ENCODE assay signal across 24 cellular contexts in the genomic region with DNA sequence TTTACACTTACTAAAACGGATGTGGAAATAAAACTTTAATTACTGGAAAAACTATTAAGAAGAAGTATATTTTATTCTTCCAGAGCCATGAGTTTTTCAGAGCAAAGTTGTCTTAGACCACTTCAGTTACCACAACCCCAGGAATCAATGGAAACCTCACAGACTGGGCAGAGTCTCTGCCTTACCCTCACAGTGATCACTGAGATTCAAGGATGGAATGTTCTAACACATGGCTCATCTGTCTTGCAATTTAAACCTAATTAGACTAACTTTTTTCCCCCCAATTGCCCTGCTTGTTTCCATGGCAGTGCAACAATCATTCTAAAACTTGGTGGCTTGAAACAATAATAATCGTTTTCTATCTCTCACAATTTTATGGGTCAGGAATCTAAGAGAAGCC.
DNase-seq lines count a peak whose midpoint lies in the region; FAIRE-seq and TF ChIP-seq lines count a peak whose summit lies in the region.
"Had no signal": no experiment of that assay in that cellular context is flagged by ENCODE, and none has a peak within 500 bp of the region (broad histone marks: within the 10 kb centered on the region; RNA-seq: fewer than 3 reads in every experiment).

No MANE protein-coding gene starts in this region.

- no peak overlapping the region for H3K4me3 ChIP-seq in astrocyte (ENCODE audit: insufficient read depth, low read depth, low read length)
- H3K4me3 ChIP-seq in suprapubic skin: no peak overlapping the region
- no peak overlapping the region for H3K4me3 ChIP-seq in dorsolateral prefrontal cortex
- H3K4me3 ChIP-seq: adrenal gland, heart right ventricle, left lung, psoas muscle had no signal

- intact Hi-C loops in dorsolateral prefrontal cortex (cut with DNase I): no loop called here

- H3K36me3 ChIP-seq in astrocyte (ENCODE audit: insufficient read depth, low read length) (no peaks in the 10 kb centered on the region), suprapubic skin (no peaks in the 10 kb centered on the region)
- H3K36me3 ChIP-seq: adrenal gland, heart right ventricle, left lung had no signal

- no peak overlapping the region for H3K9ac ChIP-seq in astrocyte (ENCODE audit: low read length)

- peak; percentile 61 for DNase-seq in GM04503 (ENCODE audit: low read depth)
- DNase-seq in astrocyte (ENCODE audit: low read depth): peak; percentile 57
- peak; percentile 41 for DNase-seq in iris pigment epithelial cell (ENCODE audit: low read depth)
- DNase-seq in suprapubic skin (ENCODE audit: low spot score in 2 of 2): no peak
- no peak for DNase-seq in HuH-7 (ENCODE audit: low spot score)
- DNase-seq in dorsolateral prefrontal cortex: no peak
- no peak for DNase-seq in putamen (ENCODE audit: low spot score)
- no peak for DNase-seq in D721Med (ENCODE audit: insufficient read length, low spot score)
- DNase-seq: activated CD4-positive, alpha-beta memory T cell treated with anti-CD3 and anti-CD28 coated beads for 36 hours; activated gamma-delta T cell treated with Interleukin-2 at 50 U/mL for 16 hours; adrenal gland; CD4-positive, CD25-positive, alpha-beta regulatory T cell; central memory CD4-positive, alpha-beta T cell; effector CD4-positive, alpha-beta T cell; heart right ventricle; KG1; left lung; MV-4-11; NCI-H187; NCI-H226; psoas muscle had no signal

- no peaks in the 10 kb centered on the region for H3K9me3 ChIP-seq in astrocyte (ENCODE audit: insufficient read depth, low read depth, low read length)
- no peaks in the 10 kb centered on the region for H3K9me3 ChIP-seq in suprapubic skin
- H3K9me3 ChIP-seq: adrenal gland, heart right ventricle, left lung, psoas muscle had no signal

- FAIRE-seq in astrocyte (lab: Jason Lieb, UNC): peak; percentile 37
- no peak for FAIRE-seq in D721Med (lab: Jason Lieb, UNC)
- FAIRE-seq: H54 had no signal

- no peak for TF ChIP-seq EP300 in suprapubic skin (IDR thresholded peaks at IDR 0.05)

- H3K36me3 Mint-ChIP-seq in astrocyte (ENCODE audit: low read depth, unreplicated experiment): no peaks in the 10 kb centered on the region
- H3K36me3 Mint-ChIP-seq: activated CD4-positive, alpha-beta memory T cell treated with anti-CD3 and anti-CD28 coated beads for 36 hours; CD4-positive, CD25-positive, alpha-beta regulatory T cell; WTC11 had no signal

- no peak overlapping the region for H3K27ac Mint-ChIP-seq in astrocyte (ENCODE audit: unreplicated experiment)
- H3K27ac Mint-ChIP-seq: activated CD4-positive, alpha-beta memory T cell treated with anti-CD3 and anti-CD28 coated beads for 36 hours; CD4-positive, CD25-positive, alpha-beta regulatory T cell; WTC11 had no signal

- H3K27me3 Mint-ChIP-seq in astrocyte (ENCODE audit: low read depth, unreplicated experiment): no peaks in the 10 kb centered on the region
- H3K27me3 Mint-ChIP-seq: activated CD4-positive, alpha-beta memory T cell treated with anti-CD3 and anti-CD28 coated beads for 36 hours; CD4-positive, CD25-positive, alpha-beta regulatory T cell had no signal

- 42% methylated on average over 2 of the region's 2 CpGs for WGBS in suprapubic skin

- no peak overlapping the region for H3K4me3 Mint-ChIP-seq in astrocyte (ENCODE audit: unreplicated experiment)
- H3K4me3 Mint-ChIP-seq: activated CD4-positive, alpha-beta memory T cell treated with anti-CD3 and anti-CD28 coated beads for 36 hours; CD4-positive, CD25-positive, alpha-beta regulatory T cell; neural crest cell; WTC11 had no signal

- no peak for TF ChIP-seq POLR2A in suprapubic skin (IDR thresholded peaks at IDR 0.05)

- peaks cover 12% of the 10 kb centered on the region for H3K4me1 Mint-ChIP-seq in astrocyte (ENCODE audit: low read depth, unreplicated experiment)
- H3K4me1 Mint-ChIP-seq: CD4-positive, CD25-positive, alpha-beta regulatory T cell; neural crest cell had no signal

- TF ChIP-seq CTCF in astrocyte (IDR thresholded peaks at IDR 0.05; ENCODE audit: insufficient read depth, low read depth, low read length) (no peak), suprapubic skin (IDR thresholded peaks at IDR 0.05) (no peak), dorsolateral prefrontal cortex (IDR thresholded peaks at IDR 0.05 in 54 of 56, conservative IDR thresholded peaks at IDR 0.05 in 2 of 56; ENCODE audit: low read depth in 1 of 56, partially characterized antibody in 56 of 56) (no peak), D721Med (IDR thresholded peaks at IDR 0.05; ENCODE audit: insufficient read depth, missing control alignments) (no peak)

- no peak overlapping the region for H3K4me2 ChIP-seq in astrocyte (ENCODE audit: low read length)

- no peaks in the 10 kb centered on the region for H3K79me2 ChIP-seq in astrocyte (ENCODE audit: insufficient read depth, low read length)

- H4K20me1 ChIP-seq in astrocyte (ENCODE audit: insufficient read depth, low read length): no peaks in the 10 kb centered on the region

- H3K27me3 ChIP-seq in astrocyte (ENCODE audit: insufficient read depth, low read length) (no peaks in the 10 kb centered on the region), suprapubic skin (no peaks in the 10 kb centered on the region), dorsolateral prefrontal cortex (no peaks in the 10 kb centered on the region)
- H3K27me3 ChIP-seq: adrenal gland, heart right ventricle, left lung had no signal

- no peak overlapping the region for H2AFZ ChIP-seq in astrocyte (ENCODE audit: low read depth, low read length)

- no peaks in the 10 kb centered on the region for H3K9me3 Mint-ChIP-seq in astrocyte (ENCODE audit: unreplicated experiment)
- H3K9me3 Mint-ChIP-seq: WTC11 had no signal

- peaks cover 6% of the 10 kb centered on the region for H3K4me1 ChIP-seq in astrocyte (ENCODE audit: insufficient read depth, low read length)
- peaks cover 35% of the 10 kb centered on the region for H3K4me1 ChIP-seq in suprapubic skin
- H3K4me1 ChIP-seq: adrenal gland, left lung had no signal

- H3K27ac ChIP-seq in astrocyte (ENCODE audit: low read depth, low read length) (no peak overlapping the region), suprapubic skin (peak overlapping the region; percentile 87), dorsolateral prefrontal cortex (no peak overlapping the region)
- H3K27ac ChIP-seq: adrenal gland, psoas muscle had no signal

Comparison
In these comparisons a context has a peak if more than half of its experiments do, and no peak if none do; other contexts are left out.
1. DNase-seq: peak in GM04503 (single experiment), astrocyte (single experiment) and iris pigment epithelial cell (single experiment); none in suprapubic skin (0 of 2), HuH-7 (single experiment), dorsolateral prefrontal cortex (0 of 10), putamen (single experiment) and D721Med (single experiment).